ENCODE assay signal across 16 cellular contexts in the genomic region with DNA sequence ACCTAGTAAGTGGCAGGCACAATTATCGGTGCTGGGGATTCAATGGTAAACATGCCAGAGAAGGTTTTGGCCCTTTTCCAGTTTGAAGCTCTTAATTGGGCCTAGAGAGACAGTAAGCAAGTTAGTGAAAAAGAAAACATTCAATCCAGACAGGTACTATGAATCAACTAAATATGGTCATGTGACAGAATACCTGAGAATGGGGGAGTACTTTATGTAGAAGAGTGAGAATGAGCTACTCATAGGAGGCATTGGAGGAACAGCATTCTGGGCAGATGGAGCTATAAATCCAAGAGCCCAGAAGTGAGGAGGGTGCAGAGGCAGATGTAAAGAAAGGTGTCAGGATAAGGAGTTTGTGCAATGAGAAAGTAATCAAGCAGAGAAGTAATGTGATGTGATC.
DNase-seq lines count a peak whose midpoint lies in the region; ATAC-seq and TF ChIP-seq lines count a peak whose summit lies in the region.
"Had no signal": no experiment of that assay in that cellular context is flagged by ENCODE, and none has a peak within 500 bp of the region (broad histone marks: within the 10 kb centered on the region; RNA-seq: fewer than 3 reads in every experiment).

No MANE protein-coding gene starts in this region.

- H3K9me3 ChIP-seq in SU-DHL-6 (ENCODE audit: insufficient read depth, low read length), result no peaks in the 10 kb centered on the region
- H3K9me3 ChIP-seq: Peyer's patch, thoracic aorta had no signal

- peaks cover 10% of the 10 kb centered on the region for H3K4me1 ChIP-seq in ACC112 (ENCODE audit: control insufficient read depth, insufficient read depth, low read length, unreplicated experiment)
- H3K4me1 ChIP-seq: parathyroid adenoma, Peyer's patch had no signal

- H3K9me2 ChIP-seq in SU-DHL-6 (replicated peaks; ENCODE audit: insufficient read depth, low read length), result no peaks in the 10 kb centered on the region

- 0 out of 2 replicates have a peak overlapping the region, but pooled peaks have one; percentile 59 for H3K4me3 ChIP-seq in ACC112 (ENCODE audit: low read depth, low read length)
- H3K4me3 ChIP-seq in SU-DHL-6 (ENCODE audit: insufficient read depth, low read length, poor library complexity, severe bottlenecking), result no peak overlapping the region
- H3K4me3 ChIP-seq: Peyer's patch had no signal

- no peaks in the 10 kb centered on the region for H3K27me3 ChIP-seq in ACC112 (ENCODE audit: insufficient read depth, low read length)
- H3K27me3 ChIP-seq in SU-DHL-6 (ENCODE audit: low read length), result no peaks in the 10 kb centered on the region
- H3K27me3 ChIP-seq: Peyer's patch had no signal

- H3K4me2 ChIP-seq in SU-DHL-6 (ENCODE audit: low read depth, low read length, poor library complexity, severe bottlenecking), result no peak overlapping the region

- ATAC-seq in GM18907 (IDR thresholded peaks at IDR 0.05; ENCODE audit: unreplicated experiment) (no peak), HG03135 (IDR thresholded peaks at IDR 0.05; ENCODE audit: unreplicated experiment) (no peak)
- ATAC-seq: HepG2 had no signal

- H3K79me2 ChIP-seq in ACC112 (ENCODE audit: control insufficient read depth, insufficient read depth, low read length, unreplicated experiment) (no peaks in the 10 kb centered on the region), SU-DHL-6 (ENCODE audit: insufficient read depth, low read length) (no peaks in the 10 kb centered on the region)
- H3K79me2 ChIP-seq: parathyroid adenoma had no signal

- H3K36me3 ChIP-seq in ACC112 (ENCODE audit: insufficient read depth, low read length) (no peaks in the 10 kb centered on the region), SU-DHL-6 (ENCODE audit: low read length) (no peaks in the 10 kb centered on the region)
- H3K36me3 ChIP-seq: Peyer's patch, thoracic aorta had no signal

- no peak for TF ChIP-seq CTCF in SU-DHL-6 (IDR thresholded peaks at IDR 0.05; ENCODE audit: insufficient read depth, low read length, poor library complexity, severe bottlenecking)

- H3F3A ChIP-seq in SU-DHL-6 (ENCODE audit: insufficient read depth), result no peaks in the 10 kb centered on the region

- H3K27ac ChIP-seq in ACC112 (ENCODE audit: low read depth, low read length), result no peak overlapping the region
- H3K27ac ChIP-seq in SU-DHL-6 (ENCODE audit: low read depth, low read length), result no peak overlapping the region
- H3K27ac ChIP-seq: parathyroid adenoma, Peyer's patch, thoracic aorta had no signal

- no peak overlapping the region for H3K9ac ChIP-seq in SU-DHL-6 (ENCODE audit: low read length)
- H3K9ac ChIP-seq: parathyroid adenoma had no signal

- peak overlapping the region; percentile 49 for H2AFZ ChIP-seq in ACC112 (ENCODE audit: low read length, unreplicated experiment)
- H2AFZ ChIP-seq in SU-DHL-6 (ENCODE audit: low read depth, low read length, severe bottlenecking), result peak overlapping the region; percentile 36

- peak; percentile 88 for DNase-seq in COR-L47 (lab: John Stamatoyannopoulos, UW)
- DNase-seq in NCI-H1417 (lab: John Stamatoyannopoulos, UW), result peak in 2 of 3 experiments; percentile 25 to 72
- no peak for DNase-seq in hepatic stellate cell (ENCODE audit: low spot score)
- DNase-seq: caudate nucleus; effector CD8-positive, alpha-beta T cell; H7; Peyer's patch; stimulated activated CD4-positive, alpha-beta T cell treated with anti-CD3 and anti-CD28 coated beads, Interleukin-4, amount 100 ng/mL, for 1 hour; stimulated activated CD8-positive, alpha-beta memory T cell treated with anti-CD3 and anti-CD28 coated beads, Interleukin-4, amount 100 ng/mL, for 48 hours had no signal

- no peaks in the 10 kb centered on the region for H4K20me1 ChIP-seq in SU-DHL-6 (ENCODE audit: low read depth, low read length)
